12 cellular contexts compared by ENCODE assay signal in the genomic region with DNA sequence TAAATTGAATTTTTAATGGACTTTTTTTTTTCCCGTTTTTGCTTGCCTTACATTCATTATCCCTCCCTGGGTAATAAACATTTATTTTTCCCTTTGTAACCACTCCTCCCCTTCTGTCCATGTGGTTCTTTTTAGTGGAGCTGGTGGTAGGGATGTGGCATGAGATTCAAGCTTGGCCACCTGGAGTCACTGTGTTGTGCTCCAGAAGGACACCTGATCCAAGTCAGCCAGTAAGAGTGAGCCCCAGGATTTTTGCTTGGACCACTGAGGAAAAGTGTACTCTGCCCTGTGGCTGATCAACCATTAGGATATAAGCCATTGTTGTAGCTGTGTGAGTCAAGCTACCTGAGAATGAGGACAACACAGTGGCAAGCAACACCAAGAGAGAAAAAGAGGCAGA. TPM values are rescaled to one million over a fixed set of nuclear protein-coding genes. Genes with fewer than 3 reads are reported as not detected.
DNase-seq lines count a peak whose midpoint lies in the region; ATAC-seq and TF ChIP-seq lines count a peak whose summit lies in the region.
"Had no signal": no experiment of that assay in that cellular context is flagged by ENCODE, and none has a peak within 500 bp of the region (broad histone marks: within the 10 kb centered on the region; RNA-seq: fewer than 3 reads in every experiment).

No MANE protein-coding gene starts in this region.

- POLR2A ChIA-PET in CD4-positive, alpha-beta memory T cell (lab: Charles Lee; ENCODE audit: partially characterized antibody), result interaction anchor here (1.2 to 3.8 kb wide), 4 partner anchors 8 to 122 kb away, joined by 3 to 15 read pairs (median 4); partner anchors contain the start of genes ACTR3 and SLC35F5

- no peaks in the 10 kb centered on the region for H3K9me3 ChIP-seq in CD4-positive, alpha-beta memory T cell (ENCODE audit: control insufficient read depth in 1 of 2, low read length in 2 of 2)

- peak overlapping the region in 4 of 7 donors; percentile 21 to 81 (median 38) for H3K27ac Mint-ChIP-seq in CD14-positive monocyte
- H3K27ac Mint-ChIP-seq in CD4-positive, alpha-beta memory T cell, result peak overlapping the region in 6 of 7 donors; percentile 48 to 90 (median 62)

- peaks cover 0 to 2% (median 0%) of the 10 kb centered on the region in 3 donors for H3K27me3 Mint-ChIP-seq in CD14-positive monocyte (ENCODE audit: low read depth in 3 of 3)
- H3K27me3 Mint-ChIP-seq in CD4-positive, alpha-beta memory T cell, result no peaks in the 10 kb centered on the region

- H3K36me3 ChIP-seq in CD4-positive, alpha-beta memory T cell (ENCODE audit: insufficient read depth, low read length), result no peaks in the 10 kb centered on the region
- H3K36me3 ChIP-seq: brain microvascular endothelial cell had no signal

- CTCF ChIA-PET in CD4-positive, alpha-beta memory T cell (lab: Charles Lee; ENCODE audit: partially characterized antibody), result interaction anchor here (1.6 kb wide), 1 partner anchor 8 kb away, joined by 7 read pairs; no protein-coding TSS in a partner anchor

- no peak overlapping the region for H3K4me3 Mint-ChIP-seq in CD14-positive monocyte
- peak overlapping the region in 2 of 8 donors; percentile 35 to 53 for H3K4me3 Mint-ChIP-seq in CD4-positive, alpha-beta memory T cell

- DNase-seq in CD14-positive monocyte (ENCODE audit: low spot score) (no peak), NCI-H748 (lab: John Stamatoyannopoulos, UW; ENCODE audit: unreplicated experiment) (peak; percentile 39), epithelial cell of prostate (ENCODE audit: low read depth, low spot score) (no peak), SHP77 treated with DMSO at 0.1 percent for 48 hours (lab: John Stamatoyannopoulos, UW) (no peak)
- DNase-seq in CD4-positive, alpha-beta memory T cell, result no peak
- DNase-seq: brain microvascular endothelial cell; effector CD4-positive, alpha-beta T cell; H7; occipital lobe; stimulated activated naive CD8-positive, alpha-beta T cell treated with anti-CD3 and anti-CD28 coated beads, Interleukin-15, Interleukin-2, amounts not matched to agents 100 U/mL and 50 U/mL, for 24 hours had no signal

- no peak overlapping the region for H3K27ac ChIP-seq in CD4-positive, alpha-beta memory T cell (ENCODE audit: low read depth, low read length)
- peak overlapping the region; percentile 53 for H3K27ac ChIP-seq in epithelial cell of prostate
- H3K27ac ChIP-seq: brain microvascular endothelial cell had no signal

- intact Hi-C loops in CD14-positive monocyte (cut with micrococcal nuclease), result no loop called here
- intact Hi-C loops in CD4-positive, alpha-beta memory T cell (cut with micrococcal nuclease), result no loop called here

- peaks cover 32% of the 10 kb centered on the region for H3K4me1 ChIP-seq in CD4-positive, alpha-beta memory T cell (ENCODE audit: insufficient read depth, low read length)

- H3K4me1 Mint-ChIP-seq in CD14-positive monocyte, result peaks cover 38% of the 10 kb centered on the region
- H3K4me1 Mint-ChIP-seq in CD4-positive, alpha-beta memory T cell, result peaks cover 31 to 43% (median 38%) of the 10 kb centered on the region in 4 donors

- H3K9me3 Mint-ChIP-seq in CD14-positive monocyte, result peaks cover 0 to 2% (median 0%) of the 10 kb centered on the region in 7 donors
- no peaks in the 10 kb centered on the region for H3K9me3 Mint-ChIP-seq in CD4-positive, alpha-beta memory T cell

- peaks cover 12% of the 10 kb centered on the region in 2 donors for H3K36me3 Mint-ChIP-seq in CD14-positive monocyte
- peaks cover 5 to 14% of the 10 kb centered on the region in 2 donors for H3K36me3 Mint-ChIP-seq in CD4-positive, alpha-beta memory T cell

- no peak for ATAC-seq in GM21447 (IDR thresholded peaks at IDR 0.05; ENCODE audit: unreplicated experiment)
- ATAC-seq in HG03378 (IDR thresholded peaks at IDR 0.05; ENCODE audit: unreplicated experiment), result no peak
- ATAC-seq: stimulated activated naive CD8-positive, alpha-beta T cell treated with anti-CD3 and anti-CD28 coated beads, Interleukin-15, Interleukin-2, amounts not matched to agents 100 U/mL and 50 U/mL, for 24 hours had no signal

- no peak for TF ChIP-seq CTCF in CD14-positive monocyte (IDR thresholded peaks at IDR 0.05)

- H3K4me3 ChIP-seq in CD4-positive, alpha-beta memory T cell (ENCODE audit: low read length in 2 of 2), result no peak overlapping the region

- no peaks in the 10 kb centered on the region for H3K27me3 ChIP-seq in CD4-positive, alpha-beta memory T cell (ENCODE audit: insufficient read depth, low read length)
- H3K27me3 ChIP-seq: brain microvascular endothelial cell had no signal

RNA-seq across cellular contexts. Expression of gene ACTR3, which starts 11.1 kb away (rescaled TPM):
- polyA plus RNA-seq in CD14-positive monocyte, result 100 to 1,000 TPM; 464 to 557 TPM
- total RNA-seq in CD4-positive, alpha-beta memory T cell, result 100 to 1,000 TPM; 247 to 251 TPM
- 100 to 1,000 TPM; 541 to 567 TPM for polyA plus RNA-seq in CD4-positive, alpha-beta memory T cell
